Comparison of ENCODE assay signal across 2 cellular contexts in genomic region chr10:110615057-110615630, GRCh38.
TF ChIP-seq lines count a peak whose summit lies in the region.

No MANE protein-coding gene starts in this region.

TF ChIP-seq in SK-N-SH treated with all-trans-retinoic acid at 6 μM for 48 hours, 23 proteins besides CTCF, POLR2A, EP300 and RAD21:
- TF ChIP-seq ZFP30 (CRISPR knock-in tag; IDR thresholded peaks at IDR 0.05) (no peak), BACH2 (CRISPR knock-in tag; IDR thresholded peaks at IDR 0.05; ENCODE audit: borderline replicate concordance) (no peak), PATZ1 (CRISPR knock-in tag; IDR thresholded peaks at IDR 0.05; ENCODE audit: borderline replicate concordance) (no peak), CSDC2 (CRISPR knock-in tag; IDR thresholded peaks at IDR 0.05) (no peak), PPARA (CRISPR knock-in tag; IDR thresholded peaks at IDR 0.05; ENCODE audit: borderline replicate concordance) (no peak)

TF ChIP-seq in SK-N-SH, 30 proteins besides CTCF, POLR2A, EP300 and RAD21:
- TF ChIP-seq TAF1 (IDR thresholded peaks at IDR 0.05; ENCODE audit: borderline replicate concordance, low read depth, low read length) = no peak
- TF ChIP-seq RXRA (IDR thresholded peaks at IDR 0.05; ENCODE audit: borderline replicate concordance, low read depth) = no peak
- no peak for TF ChIP-seq JUND (IDR thresholded peaks at IDR 0.05)
- TF ChIP-seq FOXJ3 (CRISPR knock-in tag; IDR thresholded peaks at IDR 0.05) = no peak
- TF ChIP-seq RCOR1 (IDR thresholded peaks at IDR 0.05; ENCODE audit: low read length) = no peak
- TF ChIP-seq RFX5 (IDR thresholded peaks at IDR 0.05; ENCODE audit: low read length) = no peak
- TF ChIP-seq CHD2 (IDR thresholded peaks at IDR 0.05; ENCODE audit: low read length, partially characterized antibody) = no peak
- TF ChIP-seq EZH2phosphoT487 (IDR thresholded peaks at IDR 0.05; ENCODE audit: borderline replicate concordance, low read depth) = no peak
- TF ChIP-seq ELF1 (IDR thresholded peaks at IDR 0.05) = no peak
- TF ChIP-seq REST (IDR thresholded peaks at IDR 0.05; ENCODE audit: low read depth, low read length) = no peak
- TF ChIP-seq MXI1 (IDR thresholded peaks at IDR 0.05; ENCODE audit: low read depth, low read length) = no peak
- TF ChIP-seq NRF1 (IDR thresholded peaks at IDR 0.05; ENCODE audit: low read depth, low read length) = no peak
- TF ChIP-seq FOSL2 (IDR thresholded peaks at IDR 0.05; ENCODE audit: borderline replicate concordance, low read depth) = no peak
- no peak for TF ChIP-seq TEAD4 (IDR thresholded peaks at IDR 0.05; ENCODE audit: borderline replicate concordance, insufficient read depth)
